In genomic region chr4:76035146-76035545, GRCh38 we compare ENCODE assay signal across 1 cellular context.
TF ChIP-seq lines count a peak whose summit lies in the region.

No MANE protein-coding gene starts in this region.

TF ChIP-seq in K562, 482 proteins besides CTCF, POLR2A, EP300 and RAD21:
- TF ChIP-seq KLF6 (CRISPR knock-in tag; IDR thresholded peaks at IDR 0.05; ENCODE audit: borderline replicate concordance) (no peak), CEBPB (tag; IDR thresholded peaks at IDR 0.05) (peak; percentile 22; the same call in 1 of the 2 replicates), CEBPG (CRISPR knock-in tag; IDR thresholded peaks at IDR 0.05) (no peak), CEBPG (tag; conservative IDR thresholded peaks at IDR 0.05 in 1 of 2, IDR thresholded peaks at IDR 0.05 in 1 of 2) (0 out of 4 replicates have a peak, but pooled peaks of 1 of the 2 experiments have one; percentile 16)
